Comparison of ENCODE assay signal across 13 cellular contexts in genomic region chr3:140753865-140754754, GRCh38.
DNase-seq lines count a peak whose midpoint lies in the region; ATAC-seq, FAIRE-seq and TF ChIP-seq lines count a peak whose summit lies in the region.
"Had no signal": no experiment of that assay in that cellular context is flagged by ENCODE, and none has a peak within 500 bp of the region (broad histone marks: within the 10 kb centered on the region; RNA-seq: fewer than 3 reads in every experiment).

No MANE protein-coding gene starts in this region.

- intact Hi-C loops in PC-3 (cut with micrococcal nuclease) (no loop called here), sciatic nerve (cut with DNase I) (no loop called here)

- FAIRE-seq in RCC 7860 (lab: Jason Lieb, UNC) (no peak), H54 (lab: Jason Lieb, UNC) (no peak)

- no peaks in the 10 kb centered on the region for H3K36me3 ChIP-seq in GM06990 (ENCODE audit: control insufficient read depth, insufficient read depth, low read length)
- H3K36me3 ChIP-seq in PC-3 (ENCODE audit: low read depth, low read length) = no peaks in the 10 kb centered on the region
- H3K36me3 ChIP-seq: suprapubic skin had no signal

- TF ChIP-seq CTCF in GM06990 (IDR thresholded peaks at IDR 0.05; ENCODE audit: insufficient read depth, low read length, poor library complexity, severe bottlenecking) (peak; percentile 35), PC-3 (conservative IDR thresholded peaks at IDR 0.05; ENCODE audit: low read depth, low read length) (peak; percentile 13; the same call in 1 of the 2 replicates)

- H3K9me2 ChIP-seq in PC-3 (replicated peaks; ENCODE audit: low read length) = no peaks in the 10 kb centered on the region

- no peak overlapping the region for H3K27ac ChIP-seq in PC-3 (ENCODE audit: low read length)
- H3K27ac ChIP-seq: dorsolateral prefrontal cortex, skin epidermis, suprapubic skin had no signal

- no peaks in the 10 kb centered on the region for H3K9me3 ChIP-seq in PC-3 (ENCODE audit: low read length)
- H3K9me3 ChIP-seq: suprapubic skin had no signal

- no TSS peak for BruUV-seq in PC-3 (replicated peaks; lab: Mats Ljungman, UMichigan)

- H4K20me1 ChIP-seq in PC-3 (ENCODE audit: low read length) = no peaks in the 10 kb centered on the region

- peak; percentile 25 for DNase-seq in GM06990 (ENCODE audit: extremely low read depth, insufficient read length)
- peak; percentile 39 for DNase-seq in PC-3
- DNase-seq in sciatic nerve (ENCODE audit: low spot score) = no peak
- no peak for DNase-seq in RCC 7860 (ENCODE audit: low spot score)
- no peak for DNase-seq in stimulated activated CD4-positive, alpha-beta T cell treated with anti-CD3 and anti-CD28 coated beads, Interleukin-4, amount 100 ng/mL, for 4 hours
- DNase-seq in H54 (ENCODE audit: insufficient read length, low spot score) = no peak
- DNase-seq: CD8-positive, alpha-beta T cell; dorsolateral prefrontal cortex; islet precursor cell had no signal

- no peak overlapping the region for H3K4me2 ChIP-seq in PC-3 (ENCODE audit: low read length)

- H3K4me3 ChIP-seq in GM06990 (replicated peaks; ENCODE audit: low read depth, low read length) = no peak overlapping the region
- H3K4me3 ChIP-seq in PC-3 (ENCODE audit: low read length) = no peak overlapping the region
- H3K4me3 ChIP-seq: dorsolateral prefrontal cortex, skin epidermis, suprapubic skin had no signal

- peaks cover 1% of the 10 kb centered on the region for H3K27me3 ChIP-seq in GM06990 (replicated peaks; ENCODE audit: control insufficient read depth, insufficient read depth, low read length)
- H3K27me3 ChIP-seq in PC-3 (ENCODE audit: low read length) = no peaks in the 10 kb centered on the region

- no peak overlapping the region for H2AFZ ChIP-seq in PC-3 (ENCODE audit: low read length)

- TF ChIP-seq POLR2A in H54 (IDR thresholded peaks at IDR 0.05; ENCODE audit: low read depth, low read length) = no peak

- POLR2A ChIA-PET in PC-3 (lab: Charles Lee; ENCODE audit: unreplicated experiment) = no interaction called here

- H3K9ac ChIP-seq in PC-3 (ENCODE audit: low read length) = no peak overlapping the region

- no peaks in the 10 kb centered on the region for H3K79me2 ChIP-seq in PC-3 (ENCODE audit: low read length)

- no peaks in the 10 kb centered on the region for H3F3A ChIP-seq in PC-3 (ENCODE audit: low read length, unreplicated experiment)

- CTCF ChIA-PET in PC-3 (lab: Charles Lee) = no interaction called here

- ATAC-seq in GM19438 (IDR thresholded peaks at IDR 0.05; ENCODE audit: low read depth, unreplicated experiment) (peak; percentile 53), HG03108 (IDR thresholded peaks at IDR 0.05; ENCODE audit: unreplicated experiment) (peak; percentile 60), PC-3 (no peak), sciatic nerve (no peak)
- ATAC-seq: CD8-positive, alpha-beta T cell had no signal

- no peaks in the 10 kb centered on the region for H3K4me1 ChIP-seq in PC-3 (ENCODE audit: insufficient read depth, low read length)
- H3K4me1 ChIP-seq: suprapubic skin had no signal

Comparison
In these comparisons a context has a peak if more than half of its experiments do, and no peak if none do; other contexts are left out.
1. DNase-seq: peak in GM06990 (single experiment) and PC-3 (single experiment); none in sciatic nerve (single experiment), RCC 7860 (single experiment), stimulated activated CD4-positive, alpha-beta T cell treated with anti-CD3 and anti-CD28 coated beads, Interleukin-4, amount 100 ng/mL, for 4 hours (0 of 2) and H54 (single experiment).
2. ATAC-seq: peak in GM19438 (single experiment) and HG03108 (single experiment); none in PC-3 (single experiment) and sciatic nerve (single experiment).